22 cellular contexts compared by ENCODE assay signal in genomic region chr3:148004331-148004730, GRCh38.
"Had no signal": no experiment of that assay in that cellular context is flagged by ENCODE, and none has a peak within 500 bp of the region (broad histone marks: within the 10 kb centered on the region; RNA-seq: fewer than 3 reads in every experiment).

No MANE protein-coding gene starts in this region.

- H3K4me3 ChIP-seq: dorsolateral prefrontal cortex, heart right ventricle, left lung, lower lobe of right lung, ovary, stomach, thoracic aorta, transverse colon had no signal

- ATAC-seq: esophagus mucosa; heart right ventricle; left lung; lower lobe of right lung; naive thymus-derived CD4-positive, alpha-beta T cell; right cardiac atrium had no signal

- H3K4me3 Mint-ChIP-seq: immature natural killer cell; naive thymus-derived CD4-positive, alpha-beta T cell; nephron progenitor cell had no signal

- H3K4me1 Mint-ChIP-seq: immature natural killer cell, nephron progenitor cell had no signal

- H3K36me3 ChIP-seq: heart right ventricle, left lung, lower lobe of right lung, ovary, stomach, thoracic aorta, transverse colon had no signal

- H3K9me3 Mint-ChIP-seq: nephron progenitor cell had no signal

- DNase-seq: cortex of kidney; dorsolateral prefrontal cortex; effector CD8-positive, alpha-beta T cell; heart right ventricle; hypothalamus; immature natural killer cell; left lung; lower lobe of right lung; mesenchymal stem cell; naive thymus-derived CD4-positive, alpha-beta T cell; nephron progenitor cell; nucleus accumbens; ovary; right cardiac atrium; small intestine; stimulated activated CD4-positive, alpha-beta T cell treated with anti-CD3 and anti-CD28 coated beads, Interleukin-12 subunit alpha, Interleukin-12 subunit beta, amount 100 ng/mL, for 4 hours; stimulated activated naive CD4-positive, alpha-beta T cell; stomach; substantia nigra; transverse colon had no signal

- H3K27me3 Mint-ChIP-seq: naive thymus-derived CD4-positive, alpha-beta T cell had no signal

- H3K27ac Mint-ChIP-seq: immature natural killer cell; naive thymus-derived CD4-positive, alpha-beta T cell; nephron progenitor cell had no signal

- H3K4me1 ChIP-seq: heart right ventricle, left lung, lower lobe of right lung, stomach, transverse colon had no signal

- H3K36me3 Mint-ChIP-seq: immature natural killer cell; naive thymus-derived CD4-positive, alpha-beta T cell had no signal

- H3K27me3 ChIP-seq: dorsolateral prefrontal cortex, heart right ventricle, left lung, ovary, stomach, transverse colon had no signal

- H3K27ac ChIP-seq: dorsolateral prefrontal cortex, heart right ventricle, left lung, lower lobe of right lung, ovary, stomach, thoracic aorta, transverse colon had no signal
